1 cellular context compared by ENCODE assay signal in genomic region chr20:63331741-63332400, GRCh38.
A peak's percentile ranks its signal among the peaks of the same experiment; 100 is the strongest.
TF ChIP-seq lines count a peak whose summit lies in the region.

No MANE protein-coding gene starts in this region.

TF ChIP-seq in K562, 482 proteins besides CTCF, POLR2A, EP300 and RAD21:
- no peak for TF ChIP-seq DNMT1 (IDR thresholded peaks at IDR 0.05)
- TF ChIP-seq E2F1 (CRISPR knock-in tag; IDR thresholded peaks at IDR 0.05), result no peak
- TF ChIP-seq E2F6 (IDR thresholded peaks at IDR 0.05; ENCODE audit: borderline replicate concordance in 1 of 2, extremely low read depth in 1 of 2, insufficient read depth in 1 of 2, insufficient read length in 1 of 2, low read depth in 1 of 2, low read length in 1 of 2, poor library complexity in 1 of 2, severe bottlenecking in 1 of 2), result peak in 1 of 2 experiments; percentile 35
- no peak for TF ChIP-seq ZNF785 (CRISPR knock-in tag; IDR thresholded peaks at IDR 0.05)
- TF ChIP-seq L3MBTL2 (IDR thresholded peaks at IDR 0.05), result 0 out of 2 replicates have a peak, but pooled peaks have one; percentile 33
- no peak for TF ChIP-seq HNRNPL (IDR thresholded peaks at IDR 0.05; ENCODE audit: low read depth, low read length)
- TF ChIP-seq CREM (IDR thresholded peaks at IDR 0.05; ENCODE audit: low read depth), result no peak
- TF ChIP-seq, protein P1, sequence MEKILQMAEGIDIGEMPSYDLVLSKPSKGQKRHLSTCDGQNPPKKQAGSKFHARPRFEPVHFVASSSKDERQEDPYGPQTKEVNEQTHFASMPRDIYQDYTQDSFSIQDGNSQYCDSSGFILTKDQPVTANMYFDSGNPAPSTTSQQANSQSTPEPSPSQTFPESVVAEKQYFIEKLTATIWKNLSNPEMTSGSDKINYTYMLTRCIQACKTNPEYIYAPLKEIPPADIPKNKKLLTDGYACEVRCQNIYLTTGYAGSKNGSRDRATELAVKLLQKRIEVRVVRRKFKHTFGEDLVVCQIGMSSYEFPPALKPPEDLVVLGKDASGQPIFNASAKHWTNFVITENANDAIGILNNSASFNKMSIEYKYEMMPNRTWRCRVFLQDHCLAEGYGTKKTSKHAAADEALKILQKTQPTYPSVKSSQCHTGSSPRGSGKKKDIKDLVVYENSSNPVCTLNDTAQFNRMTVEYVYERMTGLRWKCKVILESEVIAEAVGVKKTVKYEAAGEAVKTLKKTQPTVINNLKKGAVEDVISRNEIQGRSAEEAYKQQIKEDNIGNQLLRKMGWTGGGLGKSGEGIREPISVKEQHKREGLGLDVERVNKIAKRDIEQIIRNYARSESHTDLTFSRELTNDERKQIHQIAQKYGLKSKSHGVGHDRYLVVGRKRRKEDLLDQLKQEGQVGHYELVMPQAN (IDR thresholded peaks at IDR 0.05; ENCODE audit: borderline replicate concordance), result no peak
